In the genomic region with DNA sequence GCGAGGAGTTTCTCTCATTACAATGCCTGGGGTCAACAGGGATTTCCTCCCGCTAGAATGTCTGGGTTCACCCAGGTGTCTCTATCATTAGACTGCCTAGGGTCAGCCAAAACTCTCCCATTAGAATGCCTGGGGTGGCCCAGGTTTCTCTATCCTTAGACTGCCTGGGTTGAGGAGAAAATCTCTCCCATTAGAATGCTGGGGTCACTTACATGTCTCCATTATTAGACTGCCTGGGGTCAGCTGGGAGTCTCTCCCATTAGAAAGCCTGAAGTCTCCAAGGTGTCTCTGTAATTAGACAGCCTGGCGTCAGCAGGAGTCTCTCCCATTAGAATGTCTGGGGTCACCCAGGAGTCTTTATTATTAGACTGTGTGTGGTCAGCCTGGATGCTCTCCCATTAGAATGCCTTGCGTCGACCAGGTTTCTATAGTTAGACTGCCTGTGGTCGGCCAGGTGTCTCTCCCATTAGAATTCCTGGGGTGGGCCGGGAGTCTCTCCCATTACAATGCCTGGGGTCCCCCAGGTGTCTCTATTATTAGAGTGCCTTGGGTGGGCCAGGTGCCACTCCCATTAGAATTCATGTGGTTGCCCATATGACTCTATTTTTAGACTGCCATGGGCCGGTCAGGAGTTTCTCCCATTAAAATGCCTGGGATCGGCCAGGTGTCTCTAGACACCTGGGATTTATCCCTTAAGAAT, we compare ENCODE assay signal across 26 cellular contexts.
"Had no signal": no experiment of that assay in that cellular context is flagged by ENCODE, and none has a peak within 500 bp of the region (broad histone marks: within the 10 kb centered on the region; RNA-seq: fewer than 3 reads in every experiment).

No MANE protein-coding gene starts in this region.

- DNase-seq: activated B cell treated with CpG ODN at 0.5 μM for 24 hours; activated CD4-positive, alpha-beta memory T cell treated with anti-CD3 and anti-CD28 coated beads for 36 hours; activated CD4-positive, alpha-beta T cell treated with anti-CD3 and anti-CD28 coated beads for 36 hours; activated CD4-positive, alpha-beta T cell treated with anti-CD3 and anti-CD28 coated beads, Interleukin-2, amount 10 ng/mL, durations not matched to agents 24 days and 14 days; activated CD8-positive, alpha-beta T cell treated with anti-CD3 and anti-CD28 coated beads, Interleukin-2, amount 10 ng/mL, durations not matched to agents 7 days and 5 days; activated effector memory CD4-positive, alpha-beta T cell treated with Interleukin-2 at 50 U/mL for 16 hours; activated gamma-delta T cell treated with Interleukin-2 at 50 U/mL for 16 hours; activated naive CD4-positive, alpha-beta T cell treated with anti-CD3 and anti-CD28 coated beads, Interleukin-2, amount 50 U/mL, for 16 hours; activated naive CD4-positive, alpha-beta T cell treated with Interleukin-2 at 50 U/mL for 16 hours; activated T-cell treated with anti-CD3 and anti-CD28 coated beads, Interleukin-2, amount 50 U/mL, for 4 hours; amniotic stem cell; anterior cingulate cortex; brain microvascular endothelial cell; cortex of kidney; dermis blood vessel endothelial cell; effector CD4-positive, alpha-beta T cell; effector memory CD8-positive, alpha-beta T cell; foreskin fibroblast; SW 1271; T-helper 1 cell; T-helper 17 cell; T1000; WERI-Rb-1 had no signal

- H3K27ac ChIP-seq: brain microvascular endothelial cell, epithelial cell of prostate, WERI-Rb-1 had no signal

- H3K27me3 ChIP-seq: brain microvascular endothelial cell had no signal

- ATAC-seq: activated CD4-positive, alpha-beta T cell treated with anti-CD3 and anti-CD28 coated beads for 36 hours; activated CD4-positive, CD25-positive, alpha-beta regulatory T cell treated with anti-CD3 and anti-CD28 coated beads, Interleukin-2, amount 50 U/mL, for 24 hours; activated CD8-positive, alpha-beta T cell treated with anti-CD3 and anti-CD28 coated beads, Interleukin-2, amount 10 ng/mL, durations not matched to agents 7 days and 5 days; activated T-cell treated with anti-CD3 and anti-CD28 coated beads, Interleukin-2, amount 50 U/mL, for 4 hours; activated T-helper 17 cell treated with anti-CD3 and anti-CD28 coated beads, Interleukin-2, amount 50 U/mL, for 72 hours; effector memory CD8-positive, alpha-beta T cell; T-helper 17 cell had no signal

- H3K36me3 ChIP-seq: brain microvascular endothelial cell, WERI-Rb-1 had no signal
